26 cellular contexts compared by ENCODE assay signal in genomic region chr15:39621961-39622360, GRCh38. TPM values are rescaled to one million over a fixed set of nuclear protein-coding genes. Genes with fewer than 3 reads are reported as not detected.
A peak's percentile ranks its signal among the peaks of the same experiment; 100 is the strongest.
DNase-seq lines count a peak whose midpoint lies in the region; ATAC-seq and TF ChIP-seq lines count a peak whose summit lies in the region.
"Had no signal": no experiment of that assay in that cellular context is flagged by ENCODE, and none has a peak within 500 bp of the region (broad histone marks: within the 10 kb centered on the region; RNA-seq: fewer than 3 reads in every experiment).

No MANE protein-coding gene starts in this region.

- peak overlapping the region; percentile 100 for H3K27ac Mint-ChIP-seq in effector memory CD8-positive, alpha-beta T cell
- no peak overlapping the region for H3K27ac Mint-ChIP-seq in Calu3 (ENCODE audit: unreplicated experiment)
- H3K27ac Mint-ChIP-seq: stimulated activated effector memory CD8-positive, alpha-beta T cell treated with anti-CD3 and anti-CD28 coated beads, Interleukin-12 subunit alpha, Interleukin-12 subunit beta, amount 100 ng/mL, for 72 hours had no signal

- H3K27me3 Mint-ChIP-seq in effector memory CD8-positive, alpha-beta T cell: no peaks in the 10 kb centered on the region
- H3K27me3 Mint-ChIP-seq in Calu3 (ENCODE audit: unreplicated experiment): no peaks in the 10 kb centered on the region
- H3K27me3 Mint-ChIP-seq: activated CD4-positive, alpha-beta memory T cell treated with anti-CD3 and anti-CD28 coated beads, Interleukin-2, amount 10 ng/mL, durations not matched to agents 7 days and 5 days had no signal

- intact Hi-C loops in Calu3 (cut with micrococcal nuclease; ENCODE audit: unreplicated experiment): no loop called here

- peaks cover 53 to 62% of the 10 kb centered on the region in 2 donors for H3K4me1 Mint-ChIP-seq in effector memory CD8-positive, alpha-beta T cell (ENCODE audit: low read depth in 2 of 2)
- peaks cover 14% of the 10 kb centered on the region for H3K4me1 Mint-ChIP-seq in Calu3 (ENCODE audit: low read depth, unreplicated experiment)

- no peak for ATAC-seq in effector memory CD8-positive, alpha-beta T cell (replicated peaks)
- no peak for ATAC-seq in activated CD4-positive, CD25-positive, alpha-beta regulatory T cell treated with anti-CD3 and anti-CD28 coated beads, Interleukin-2, amount 50 U/mL, for 24 hours
- ATAC-seq: left cardiac atrium; SK-N-SH treated with all-trans-retinoic acid at 6 μM for 48 hours; stimulated activated effector memory CD8-positive, alpha-beta T cell treated with anti-CD3 and anti-CD28 coated beads, Interleukin-12 subunit alpha, Interleukin-12 subunit beta, amount 100 ng/mL, for 72 hours had no signal

- TF ChIP-seq CTCF in Calu3 (IDR thresholded peaks at IDR 0.05; ENCODE audit: unreplicated experiment): no peak

- DNase-seq in NCI-H1092 treated with DMSO at 0.1 percent for 48 hours (lab: John Stamatoyannopoulos, UW): peak; percentile 3
- no peak for DNase-seq in NCI-H1092 (lab: John Stamatoyannopoulos, UW)
- DNase-seq in NCI-H69 (lab: John Stamatoyannopoulos, UW): peak; percentile 79
- no peak for DNase-seq in effector memory CD8-positive, alpha-beta T cell
- DNase-seq in NOMO-1 treated with dmso at 0.1 percent for 144 hours (lab: John Stamatoyannopoulos, UW; ENCODE audit: unreplicated experiment): no peak
- DNase-seq in CD1c-positive myeloid dendritic cell (ENCODE audit: extremely low spot score): no peak
- DNase-seq in Calu3: no peak
- DNase-seq: 8988T; activated CD4-positive, alpha-beta memory T cell treated with anti-CD3 and anti-CD28 coated beads, Interleukin-2, amount 10 ng/mL, durations not matched to agents 7 days and 5 days; activated CD4-positive, CD25-positive, alpha-beta regulatory T cell treated with anti-CD3 and anti-CD28 coated beads, Interleukin-2, amount 50 U/mL, for 72 hours; activated naive CD4-positive, alpha-beta T cell treated with anti-CD3 and anti-CD28 coated beads, Interleukin-2, amount 50 U/mL, for 16 hours; amniotic stem cell; brain microvascular endothelial cell; CD4-positive, CD25-positive, alpha-beta regulatory T cell; hypothalamus; Kasumi-1; left cardiac atrium; MV-4-11; NCI-H526 treated with DMSO at 0.1 percent for 48 hours; ovary; Right ventricle myocardium superior; T-helper 2 cell; trophoblast cell had no signal

- peak overlapping the region in 1 of 2 donors; percentile 85 for H3K4me3 Mint-ChIP-seq in effector memory CD8-positive, alpha-beta T cell
- no peak overlapping the region for H3K4me3 Mint-ChIP-seq in Calu3 (ENCODE audit: low read depth, unreplicated experiment)
- H3K4me3 Mint-ChIP-seq: activated CD4-positive, alpha-beta memory T cell treated with anti-CD3 and anti-CD28 coated beads, Interleukin-2, amount 10 ng/mL, durations not matched to agents 7 days and 5 days; CD4-positive, CD25-positive, alpha-beta regulatory T cell; stimulated activated effector memory CD8-positive, alpha-beta T cell treated with anti-CD3 and anti-CD28 coated beads, Interleukin-12 subunit alpha, Interleukin-12 subunit beta, amount 100 ng/mL, for 72 hours had no signal

- BruUV-seq in Calu3 (replicated peaks; lab: Mats Ljungman, UMichigan): no TSS peak

- CTCF ChIA-PET in Calu3 (lab: Charles Lee): no interaction called here

- peaks cover 17% of the 10 kb centered on the region for H3K36me3 Mint-ChIP-seq in effector memory CD8-positive, alpha-beta T cell (ENCODE audit: insufficient read depth)
- H3K36me3 Mint-ChIP-seq in Calu3 (ENCODE audit: insufficient read depth, unreplicated experiment): no peaks in the 10 kb centered on the region
- H3K36me3 Mint-ChIP-seq: CD4-positive, CD25-positive, alpha-beta regulatory T cell had no signal

- H3K9me3 Mint-ChIP-seq in effector memory CD8-positive, alpha-beta T cell: peaks cover 4 to 17% of the 10 kb centered on the region in 2 donors
- no peaks in the 10 kb centered on the region for H3K9me3 Mint-ChIP-seq in Calu3 (ENCODE audit: low read depth, unreplicated experiment)
- H3K9me3 Mint-ChIP-seq: stimulated activated effector memory CD8-positive, alpha-beta T cell treated with anti-CD3 and anti-CD28 coated beads, Interleukin-12 subunit alpha, Interleukin-12 subunit beta, amount 100 ng/mL, for 72 hours had no signal

RNA-seq across cellular contexts. Expression of gene THBS1, which starts 41.1 kb away (rescaled TPM):
- 81.2 and 199 TPM in 2 replicates for total RNA-seq in Calu3 (2022)

Comparison
In these comparisons a context has a peak if more than half of its experiments do, and no peak if none do; other contexts are left out.
1. DNase-seq: peak in NCI-H1092 treated with DMSO at 0.1 percent for 48 hours (single experiment) and NCI-H69 (single experiment); none in NCI-H1092 (single experiment), effector memory CD8-positive, alpha-beta T cell (0 of 3), NOMO-1 treated with dmso at 0.1 percent for 144 hours (single experiment), CD1c-positive myeloid dendritic cell (single experiment) and Calu3 (single experiment).